Comparison of ENCODE assay signal across 9 cellular contexts in genomic region chr1:203675596-203676347, GRCh38. TPM values are rescaled to one million over a fixed set of nuclear protein-coding genes. Genes with fewer than 3 reads are reported as not detected.
DNase-seq lines count a peak whose midpoint lies in the region; ATAC-seq lines count a peak whose summit lies in the region.
"Had no signal": no experiment of that assay in that cellular context is flagged by ENCODE, and none has a peak within 500 bp of the region (broad histone marks: within the 10 kb centered on the region; RNA-seq: fewer than 3 reads in every experiment).

No MANE protein-coding gene starts in this region.

- no peaks in the 10 kb centered on the region for H3K9me3 ChIP-seq in BLaER1

- H3K4me2 ChIP-seq in BLaER1 = peak overlapping the region; percentile 93

- H3K27ac Mint-ChIP-seq in activated naive CD8-positive, alpha-beta T cell treated with anti-CD3 and anti-CD28 coated beads for 36 hours = peak overlapping the region; percentile 89
- peak overlapping the region; percentile 94 to 98 (median 96) for H3K27ac Mint-ChIP-seq in naive thymus-derived CD8-positive, alpha-beta T cell

- no peaks in the 10 kb centered on the region for H3K9me3 Mint-ChIP-seq in activated naive CD8-positive, alpha-beta T cell treated with anti-CD3 and anti-CD28 coated beads for 36 hours
- no peaks in the 10 kb centered on the region for H3K9me3 Mint-ChIP-seq in naive thymus-derived CD8-positive, alpha-beta T cell

- no peaks in the 10 kb centered on the region for H3K27me3 Mint-ChIP-seq in activated naive CD8-positive, alpha-beta T cell treated with anti-CD3 and anti-CD28 coated beads for 36 hours
- no peaks in the 10 kb centered on the region for H3K27me3 Mint-ChIP-seq in naive thymus-derived CD8-positive, alpha-beta T cell

- H3K9ac ChIP-seq in BLaER1 = peak overlapping the region; percentile 36

- no peaks in the 10 kb centered on the region for H4K20me1 ChIP-seq in BLaER1

- no peak overlapping the region for H3K4me3 ChIP-seq in BLaER1
- peak overlapping the region; percentile 27 for H3K4me3 ChIP-seq in Jurkat, Clone E6-1 (ENCODE audit: low read length)

- peaks cover 71% of the 10 kb centered on the region for H3K4me1 ChIP-seq in BLaER1

- H3K27me3 ChIP-seq in BLaER1 = no peaks in the 10 kb centered on the region

- H3K36me3 ChIP-seq in BLaER1 = peaks cover 28% of the 10 kb centered on the region

- peaks cover 40% of the 10 kb centered on the region for H3K4me1 Mint-ChIP-seq in activated naive CD8-positive, alpha-beta T cell treated with anti-CD3 and anti-CD28 coated beads for 36 hours
- H3K4me1 Mint-ChIP-seq in naive thymus-derived CD8-positive, alpha-beta T cell = peaks cover 26 to 75% (median 62%) of the 10 kb centered on the region in 4 donors

- POLR2A ChIA-PET in naive thymus-derived CD8-positive, alpha-beta T cell (lab: Charles Lee) = interaction anchor here (0.5 to 3.8 kb wide), 4 partner anchors 17 to 349 kb away, joined by 3 to 50 read pairs (median 3); partner anchors contain the start of gene ATP2B4

- no peaks in the 10 kb centered on the region for H3K36me3 Mint-ChIP-seq in activated naive CD8-positive, alpha-beta T cell treated with anti-CD3 and anti-CD28 coated beads for 36 hours
- no peaks in the 10 kb centered on the region for H3K36me3 Mint-ChIP-seq in naive thymus-derived CD8-positive, alpha-beta T cell

- peak in 1 of 2 donors; percentile 16 for ATAC-seq in naive thymus-derived CD8-positive, alpha-beta T cell
- ATAC-seq in HG02798 (IDR thresholded peaks at IDR 0.05; ENCODE audit: poor library complexity, unreplicated experiment) (no peak), GM21529 (IDR thresholded peaks at IDR 0.05; ENCODE audit: unreplicated experiment) (no peak)

- no peak overlapping the region for H3K4me3 Mint-ChIP-seq in activated naive CD8-positive, alpha-beta T cell treated with anti-CD3 and anti-CD28 coated beads for 36 hours
- H3K4me3 Mint-ChIP-seq in naive thymus-derived CD8-positive, alpha-beta T cell = peak overlapping the region; percentile 56 to 90 (median 76)

- DNase-seq in Jurkat, Clone E6-1 (ENCODE audit: low read depth, low spot score) = peak; percentile 86
- no peak for DNase-seq in activated naive CD8-positive, alpha-beta T cell treated with anti-CD3 and anti-CD28 coated beads for 36 hours
- peak in 4 of 10 donors; percentile 24 to 43 (median 38) for DNase-seq in naive thymus-derived CD8-positive, alpha-beta T cell
- DNase-seq in stimulated activated CD4-positive, alpha-beta T cell treated with anti-CD3 and anti-CD28 coated beads, Interleukin-4, amount 100 ng/mL, for 24 hours = no peak
- no peak for DNase-seq in DMS 273 treated with DMSO at 0.1 percent for 48 hours (lab: John Stamatoyannopoulos, UW)
- DNase-seq: DMS79 had no signal

- H3K27ac ChIP-seq in BLaER1 = peak overlapping the region; percentile 97

RNA-seq across cellular contexts. Expression of gene ATP2B4, which starts 49.1 kb away (rescaled TPM):
- polyA plus RNA-seq in Jurkat, Clone E6-1 (2012; ENCODE audit: insufficient read depth, insufficient read length) = 77.9 TPM
- 1 to 10 TPM; 5.3 to 6.4 TPM for total RNA-seq in activated naive CD8-positive, alpha-beta T cell treated with anti-CD3 and anti-CD28 coated beads for 36 hours
- 10 to 100 TPM; 46.8 to 49.5 TPM for total RNA-seq in naive thymus-derived CD8-positive, alpha-beta T cell
- polyA plus RNA-seq in naive thymus-derived CD8-positive, alpha-beta T cell = 10 to 100 TPM in 1 of 3 donors, 1 to 10 TPM in 2; 4.3 to 17.4 (median 5.3) TPM

Comparison
In these comparisons a context has a peak if more than half of its experiments do, and no peak if none do; other contexts are left out.
1. RNA of gene ATP2B4, which starts 49.1 kb away (total RNA-seq): 46.8 to 49.5 TPM in naive thymus-derived CD8-positive, alpha-beta T cell; 5.3 to 6.4 TPM in activated naive CD8-positive, alpha-beta T cell treated with anti-CD3 and anti-CD28 coated beads for 36 hours; every median in the first group is over 4 times any median in the second.